7 cellular contexts compared by ENCODE assay signal in genomic region chr11:42827845-42828244, GRCh38.
"Had no signal": no experiment of that assay in that cellular context is flagged by ENCODE, and none has a peak within 500 bp of the region (broad histone marks: within the 10 kb centered on the region; RNA-seq: fewer than 3 reads in every experiment).

No MANE protein-coding gene starts in this region.

- H3K36me3 Mint-ChIP-seq: IgD-negative memory B cell had no signal

- H3K4me3 ChIP-seq: K562 had no signal

- ATAC-seq: HepG2, K562 had no signal

- H3K4me1 Mint-ChIP-seq: IgD-negative memory B cell had no signal

- H3K27ac ChIP-seq: HL-60 had no signal

- H3K27me3 Mint-ChIP-seq: IgD-negative memory B cell had no signal

- H3K27ac Mint-ChIP-seq: IgD-negative memory B cell had no signal

- H3K4me3 Mint-ChIP-seq: IgD-negative memory B cell had no signal

- DNase-seq: IMR-90, KBM-7, KG1 had no signal
